In the genomic region with DNA sequence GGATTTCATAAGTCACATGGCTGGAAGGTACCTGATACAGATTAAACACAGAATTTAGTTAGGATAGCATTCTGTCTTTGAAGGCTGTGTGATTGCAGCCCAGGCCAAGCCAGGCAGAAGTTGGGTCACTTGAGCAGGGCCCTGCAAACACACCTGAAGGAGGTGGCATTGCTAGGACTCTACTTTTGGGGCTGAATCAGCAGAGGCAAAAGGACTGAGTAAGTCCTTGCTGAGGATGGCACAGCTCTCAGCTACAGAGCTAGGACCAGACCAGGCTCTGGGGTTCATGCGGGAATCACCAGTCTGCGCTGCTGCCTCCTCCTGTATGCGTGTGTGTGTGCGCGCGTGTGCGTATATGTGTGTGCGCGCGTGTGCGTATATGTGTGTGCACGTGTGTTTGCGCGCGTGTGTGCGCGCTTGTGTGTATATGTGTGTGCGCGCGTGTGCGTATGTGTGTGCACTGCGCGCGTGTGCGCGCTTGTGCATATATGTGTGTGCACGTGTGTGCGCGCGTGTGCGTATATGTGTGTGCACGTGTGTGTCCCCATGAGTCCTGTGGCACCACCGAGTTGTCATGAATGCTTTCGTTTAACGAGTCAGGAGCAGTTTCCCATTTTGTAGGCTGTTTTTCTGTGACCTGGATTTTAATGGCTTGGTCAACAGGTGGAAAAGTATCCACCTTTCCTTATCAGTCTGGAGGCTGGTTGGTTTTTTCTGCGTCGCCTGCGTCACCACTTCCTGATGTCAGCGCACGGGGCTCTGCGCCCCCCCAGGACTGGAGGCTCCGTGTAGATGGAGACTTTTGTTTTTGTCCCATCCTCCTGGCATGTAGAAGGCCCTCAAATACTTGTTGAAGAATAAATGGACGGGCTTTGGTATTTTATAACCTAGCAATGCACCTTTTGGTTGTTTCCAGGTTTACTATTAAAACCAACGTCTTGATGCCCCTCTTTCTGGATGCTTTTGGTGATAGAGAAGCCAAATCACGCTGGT, we compare ENCODE assay signal across 11 cellular contexts. TPM values are rescaled to one million over a fixed set of nuclear protein-coding genes. Genes with fewer than 3 reads are reported as not detected.
DNase-seq lines count a peak whose midpoint lies in the region; ATAC-seq, FAIRE-seq and TF ChIP-seq lines count a peak whose summit lies in the region.
"Had no signal": no experiment of that assay in that cellular context is flagged by ENCODE, and none has a peak within 500 bp of the region (broad histone marks: within the 10 kb centered on the region; RNA-seq: fewer than 3 reads in every experiment).

No MANE protein-coding gene starts in this region.

- dilution Hi-C loops in endothelial cell of umbilical vein (cut with MboI; ENCODE audit: extremely low pct_ligation_motif_present, low sequenced_read_pairs): no loop called here

- no peak for TF ChIP-seq POLR2A in endothelial cell of umbilical vein (IDR thresholded peaks at IDR 0.05; ENCODE audit: low read depth, low read length)
- TF ChIP-seq POLR2A in stomach (IDR thresholded peaks at IDR 0.05): no peak

- H3K4me1 Mint-ChIP-seq in activated naive CD4-positive, alpha-beta T cell treated with anti-CD3 and anti-CD28 coated beads, Interleukin-2, amount 10 ng/mL, durations not matched to agents 7 days and 5 days: peaks cover 77% of the 10 kb centered on the region

- no peaks in the 10 kb centered on the region for H3K9me1 ChIP-seq in endothelial cell of umbilical vein (replicated peaks; ENCODE audit: control insufficient read depth, extremely low read depth, insufficient read depth, low read length)

- BruUV-seq in endothelial cell of umbilical vein (replicated peaks; lab: Mats Ljungman, UMichigan): no TSS peak

- H3K9ac ChIP-seq in endothelial cell of umbilical vein (replicated peaks; ENCODE audit: extremely low read depth, insufficient read depth, low read length): peak overlapping the region; percentile 62

- WGBS in stomach, 5 donors: 86 to 88% (median 87%) methylated on average over 44 to 45 of the region's 45 CpGs

- H3K36me3 ChIP-seq in SJSA1 (peaks cover 5% of the 10 kb centered on the region; the same call in 1 of the 2 replicates), endothelial cell of umbilical vein (ENCODE audit: control insufficient read depth in 2 of 2, extremely low read depth in 1 of 2, insufficient read depth in 2 of 2, low read length in 2 of 2) (no peaks in the 10 kb centered on the region), stomach (no peaks in the 10 kb centered on the region)

- H4K20me1 ChIP-seq in endothelial cell of umbilical vein (replicated peaks; ENCODE audit: control insufficient read depth, extremely low read depth, insufficient read depth, low read length): no peaks in the 10 kb centered on the region

- ATAC-seq in HG02571 (IDR thresholded peaks at IDR 0.05; ENCODE audit: unreplicated experiment): no peak
- ATAC-seq in activated CD4-positive, CD25-positive, alpha-beta regulatory T cell treated with anti-CD3 and anti-CD28 coated beads, Interleukin-2, amount 50 U/mL, for 24 hours: no peak

- peak overlapping the region; percentile 96 for H3K4me2 ChIP-seq in endothelial cell of umbilical vein (ENCODE audit: insufficient read depth, low read length)

- H3K27ac ChIP-seq in SJSA1 (0 out of 2 replicates have a peak overlapping the region, but pooled peaks have one; percentile 30), endothelial cell of umbilical vein (ENCODE audit: insufficient read depth, low read depth, low read length) (peak overlapping the region; percentile 85), stomach (peak overlapping the region in 4 of 5 donors; percentile 22 to 69 (median 54))
- H3K27ac ChIP-seq: RWPE1 had no signal

- peaks cover 3% of the 10 kb centered on the region for H3K27me3 Mint-ChIP-seq in activated naive CD4-positive, alpha-beta T cell treated with anti-CD3 and anti-CD28 coated beads, Interleukin-2, amount 10 ng/mL, durations not matched to agents 7 days and 5 days

- TF ChIP-seq CTCF in endothelial cell of umbilical vein (IDR thresholded peaks at IDR 0.05; ENCODE audit: extremely low read depth in 1 of 2, insufficient read depth in 1 of 2, low read depth in 1 of 2, low read length in 2 of 2) (no peak), stomach (IDR thresholded peaks at IDR 0.05) (no peak)

- peak; percentile 24 for FAIRE-seq in endothelial cell of umbilical vein (lab: Jason Lieb, UNC)
- FAIRE-seq: small intestine had no signal

- DNase-seq in activated naive CD4-positive, alpha-beta T cell treated with anti-CD3 and anti-CD28 coated beads, Interleukin-2, amount 10 ng/mL, durations not matched to agents 7 days and 5 days: peak; percentile 37
- no peak for DNase-seq in activated naive CD4-positive, alpha-beta T cell treated with Interleukin-2 at 50 U/mL for 16 hours
- DNase-seq in SJSA1 (ENCODE audit: low read depth in 1 of 2, low spot score in 2 of 2): no peak
- DNase-seq in endothelial cell of umbilical vein (ENCODE audit: low read depth, low spot score): peak; percentile 23
- no peak for DNase-seq in stomach
- no peak for DNase-seq in NCI-H748 treated with DMSO at 0.1 percent for 48 hours (lab: John Stamatoyannopoulos, UW)
- DNase-seq: mammary epithelial cell, small intestine had no signal

- peak overlapping the region; percentile 85 for H3K27ac Mint-ChIP-seq in activated naive CD4-positive, alpha-beta T cell treated with anti-CD3 and anti-CD28 coated beads, Interleukin-2, amount 10 ng/mL, durations not matched to agents 7 days and 5 days

- POLR2A ChIA-PET in endothelial cell of umbilical vein (lab: Charles Lee): no interaction called here

- peaks cover 34% of the 10 kb centered on the region for H3K79me2 ChIP-seq in endothelial cell of umbilical vein (ENCODE audit: control insufficient read depth, insufficient read depth, low read length)

- CTCF ChIA-PET in activated naive CD4-positive, alpha-beta T cell treated with anti-CD3 and anti-CD28 coated beads, Interleukin-2, amount 10 ng/mL, durations not matched to agents 7 days and 5 days (lab: Charles Lee): interaction anchor here (1.4 kb wide), 1 partner anchor 16 kb away, joined by 3 read pairs; no protein-coding TSS in a partner anchor
- CTCF ChIA-PET in endothelial cell of umbilical vein (lab: Charles Lee): interaction anchor here (0.7 to 14.1 kb wide), 7 partner anchors 12 to 30 kb away, joined by 3 to 269 read pairs (median 4); no protein-coding TSS in a partner anchor

- H3K36me3 Mint-ChIP-seq in activated naive CD4-positive, alpha-beta T cell treated with anti-CD3 and anti-CD28 coated beads, Interleukin-2, amount 10 ng/mL, durations not matched to agents 7 days and 5 days: peaks cover 6% of the 10 kb centered on the region

- no peak overlapping the region for H3K4me3 ChIP-seq in SJSA1
- peak overlapping the region in 1 of 3 experiments; percentile 43 for H3K4me3 ChIP-seq in endothelial cell of umbilical vein (replicated peaks in 1 of 3; ENCODE audit: insufficient read depth in 1 of 3, low read depth in 1 of 3, low read length in 3 of 3)
- peak overlapping the region in 2 of 4 donors; percentile 3 to 5 for H3K4me3 ChIP-seq in stomach

- H3K27me3 ChIP-seq in SJSA1 (replicated peaks) (no peaks in the 10 kb centered on the region), endothelial cell of umbilical vein (ENCODE audit: control insufficient read depth in 2 of 2, insufficient read depth in 2 of 2, low read length in 2 of 2) (no peaks in the 10 kb centered on the region), stomach (no peaks in the 10 kb centered on the region)

- H2AFZ ChIP-seq in endothelial cell of umbilical vein (ENCODE audit: low read depth, low read length): peak overlapping the region; percentile 21

- intact Hi-C loops in endothelial cell of umbilical vein (cut with micrococcal nuclease) (no loop called here), stomach (cut with DNase I; ENCODE audit: low total_unique reads) (no loop called here)

- H3K9me3 ChIP-seq in SJSA1 (replicated peaks): no peaks in the 10 kb centered on the region
- H3K9me3 ChIP-seq in endothelial cell of umbilical vein (replicated peaks; ENCODE audit: control insufficient read depth, insufficient read depth, low read length): no peaks in the 10 kb centered on the region
- no peaks in the 10 kb centered on the region for H3K9me3 ChIP-seq in stomach

- no peaks in the 10 kb centered on the region for H3K9me3 Mint-ChIP-seq in activated naive CD4-positive, alpha-beta T cell treated with anti-CD3 and anti-CD28 coated beads, Interleukin-2, amount 10 ng/mL, durations not matched to agents 7 days and 5 days

- H3K4me1 ChIP-seq in SJSA1 (replicated peaks) (peaks cover 47% of the 10 kb centered on the region), endothelial cell of umbilical vein (ENCODE audit: control insufficient read depth, extremely low read depth, insufficient read depth, low read length) (peaks cover 36% of the 10 kb centered on the region), stomach (peaks cover 9 to 78% (median 46%) of the 10 kb centered on the region in 4 donors)

- H3K4me3 Mint-ChIP-seq in activated naive CD4-positive, alpha-beta T cell treated with anti-CD3 and anti-CD28 coated beads, Interleukin-2, amount 10 ng/mL, durations not matched to agents 7 days and 5 days: peak overlapping the region; percentile 40

- TF ChIP-seq EP300 in stomach (IDR thresholded peaks at IDR 0.05): no peak

TF ChIP-seq in endothelial cell of umbilical vein, 7 proteins besides CTCF, POLR2A, EP300 and RAD21 (continues in another document):
- TF ChIP-seq JUN (IDR thresholded peaks at IDR 0.05; ENCODE audit: borderline replicate concordance, insufficient read depth, insufficient read length, low read depth) (no peak), FOS (IDR thresholded peaks at IDR 0.05; ENCODE audit: borderline replicate concordance, insufficient read depth, low read length) (no peak), EZH2 (IDR thresholded peaks at IDR 0.05; ENCODE audit: borderline replicate concordance, low read depth, low read length, severe bottlenecking) (no peak), GATA2 (IDR thresholded peaks at IDR 0.05; ENCODE audit: insufficient read depth, insufficient read length, low read depth, low read length) (no peak)
- TF ChIP-seq, protein P1, sequence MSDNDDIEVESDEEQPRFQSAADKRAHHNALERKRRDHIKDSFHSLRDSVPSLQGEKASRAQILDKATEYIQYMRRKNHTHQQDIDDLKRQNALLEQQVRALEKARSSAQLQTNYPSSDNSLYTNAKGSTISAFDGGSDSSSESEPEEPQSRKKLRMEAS (IDR thresholded peaks at IDR 0.05; ENCODE audit: insufficient read depth, insufficient read length): no peak

RNA-seq across cellular contexts. Expression of a gene that starts 34.7 kb away (rescaled TPM):
- 6.7 and 7.9 TPM in 2 replicates for total RNA-seq in SJSA1 (2014; rRNA removed; shearing (Covaris generic))
- total RNA-seq in endothelial cell of umbilical vein: 54.3 and 55.5 TPM in 2 replicates
- polyA plus RNA-seq in endothelial cell of umbilical vein: 17.8 and 32.5 TPM in 2 replicates
- 17.4 and 18.8 TPM in 2 replicates for polyA plus RNA-seq in endothelial cell of umbilical vein (2011; cell fraction: cytosol; rRNA removed)
- polyA plus RNA-seq in endothelial cell of umbilical vein (2011; cell fraction: nucleus; rRNA removed): 88.3 and 92.8 TPM in 2 replicates
- 29.3 and 33.4 TPM in 2 replicates for polyA plus RNA-seq in endothelial cell of umbilical vein (2012)
- 41.5 and 43.3 TPM in 2 replicates for polyA minus RNA-seq in endothelial cell of umbilical vein
- polyA minus RNA-seq in endothelial cell of umbilical vein (2011; cell fraction: cytosol; rRNA and poly(A)+ RNA removed): 54.5 TPM
- polyA minus RNA-seq in endothelial cell of umbilical vein (2011; cell fraction: nucleus; rRNA and poly(A)+ RNA removed): 48.7 and 51.7 TPM in 2 replicates
- total RNA-seq in stomach: 10 to 100 TPM in 4 of 5 donors, 1 to 10 TPM in 1; 3.2 to 33.9 (median 28.8) TPM
- 1 to 10 TPM; 5.9 to 6.7 (median 6.6) TPM for polyA plus RNA-seq in stomach

Comparison
In these comparisons a context has a peak if more than half of its experiments do, and no peak if none do; other contexts are left out.
1. DNase-seq: peak in activated naive CD4-positive, alpha-beta T cell treated with anti-CD3 and anti-CD28 coated beads, Interleukin-2, amount 10 ng/mL, durations not matched to agents 7 days and 5 days (single experiment) and endothelial cell of umbilical vein (single experiment); none in activated naive CD4-positive, alpha-beta T cell treated with Interleukin-2 at 50 U/mL for 16 hours (single experiment), SJSA1 (0 of 2), stomach (single experiment) and NCI-H748 treated with DMSO at 0.1 percent for 48 hours (single experiment).
2. H3K27ac ChIP-seq: peak in every context shown above with its lines; median percentile 85 in endothelial cell of umbilical vein; 54 in stomach; 30 in SJSA1.